ENCODE assay signal across 1 cellular context in the genomic region with DNA sequence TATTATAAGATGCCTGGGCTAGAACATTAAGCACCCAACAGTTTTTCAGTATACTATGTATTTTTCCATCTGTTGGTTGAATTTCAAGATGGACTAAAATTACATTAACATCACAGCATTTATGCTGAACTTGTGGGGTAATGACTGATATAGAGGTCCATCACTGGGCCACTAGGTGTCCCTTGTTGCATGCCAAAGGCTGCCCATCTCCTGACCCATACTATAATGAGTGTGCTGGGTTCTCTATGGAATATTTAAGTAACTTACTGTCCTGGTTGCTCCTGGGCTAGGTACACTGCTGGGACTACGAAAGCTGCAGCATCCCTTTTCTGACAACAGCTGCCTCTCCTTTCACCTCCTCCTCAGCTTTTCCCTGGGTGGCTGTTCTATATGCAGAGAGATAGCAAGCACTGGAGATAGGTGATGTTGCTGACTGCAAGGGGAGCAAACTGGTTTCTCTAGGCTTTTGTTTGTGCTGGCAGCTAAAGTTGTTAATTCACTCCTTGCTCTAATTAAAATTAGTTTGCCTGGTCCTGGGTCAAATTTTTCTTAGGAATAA.
TF ChIP-seq lines count a peak whose summit lies in the region.

No MANE protein-coding gene starts in this region.

TF ChIP-seq in WTC11, 78 proteins besides CTCF, POLR2A, EP300 and RAD21 (continued from another document):
- TF ChIP-seq, protein P1, sequence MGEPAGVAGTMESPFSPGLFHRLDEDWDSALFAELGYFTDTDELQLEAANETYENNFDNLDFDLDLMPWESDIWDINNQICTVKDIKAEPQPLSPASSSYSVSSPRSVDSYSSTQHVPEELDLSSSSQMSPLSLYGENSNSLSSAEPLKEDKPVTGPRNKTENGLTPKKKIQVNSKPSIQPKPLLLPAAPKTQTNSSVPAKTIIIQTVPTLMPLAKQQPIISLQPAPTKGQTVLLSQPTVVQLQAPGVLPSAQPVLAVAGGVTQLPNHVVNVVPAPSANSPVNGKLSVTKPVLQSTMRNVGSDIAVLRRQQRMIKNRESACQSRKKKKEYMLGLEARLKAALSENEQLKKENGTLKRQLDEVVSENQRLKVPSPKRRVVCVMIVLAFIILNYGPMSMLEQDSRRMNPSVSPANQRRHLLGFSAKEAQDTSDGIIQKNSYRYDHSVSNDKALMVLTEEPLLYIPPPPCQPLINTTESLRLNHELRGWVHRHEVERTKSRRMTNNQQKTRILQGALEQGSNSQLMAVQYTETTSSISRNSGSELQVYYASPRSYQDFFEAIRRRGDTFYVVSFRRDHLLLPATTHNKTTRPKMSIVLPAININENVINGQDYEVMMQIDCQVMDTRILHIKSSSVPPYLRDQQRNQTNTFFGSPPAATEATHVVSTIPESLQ (CRISPR knock-in tag; IDR thresholded peaks at IDR 0.05): no peak
- TF ChIP-seq SOX15 (CRISPR knock-in tag; IDR thresholded peaks at IDR 0.05): no peak
- TF ChIP-seq RELA (CRISPR knock-in tag; IDR thresholded peaks at IDR 0.05; ENCODE audit: borderline replicate concordance): no peak
- TF ChIP-seq ZNF423 (CRISPR knock-in tag; IDR thresholded peaks at IDR 0.05): no peak
- no peak for TF ChIP-seq SP1 (CRISPR knock-in tag; conservative IDR thresholded peaks at IDR 0.05)
- TF ChIP-seq HMGA2 (CRISPR knock-in tag; IDR thresholded peaks at IDR 0.05): no peak
- no peak for TF ChIP-seq ESRRA (CRISPR knock-in tag; IDR thresholded peaks at IDR 0.05; ENCODE audit: borderline replicate concordance)
- TF ChIP-seq, protein P2, sequence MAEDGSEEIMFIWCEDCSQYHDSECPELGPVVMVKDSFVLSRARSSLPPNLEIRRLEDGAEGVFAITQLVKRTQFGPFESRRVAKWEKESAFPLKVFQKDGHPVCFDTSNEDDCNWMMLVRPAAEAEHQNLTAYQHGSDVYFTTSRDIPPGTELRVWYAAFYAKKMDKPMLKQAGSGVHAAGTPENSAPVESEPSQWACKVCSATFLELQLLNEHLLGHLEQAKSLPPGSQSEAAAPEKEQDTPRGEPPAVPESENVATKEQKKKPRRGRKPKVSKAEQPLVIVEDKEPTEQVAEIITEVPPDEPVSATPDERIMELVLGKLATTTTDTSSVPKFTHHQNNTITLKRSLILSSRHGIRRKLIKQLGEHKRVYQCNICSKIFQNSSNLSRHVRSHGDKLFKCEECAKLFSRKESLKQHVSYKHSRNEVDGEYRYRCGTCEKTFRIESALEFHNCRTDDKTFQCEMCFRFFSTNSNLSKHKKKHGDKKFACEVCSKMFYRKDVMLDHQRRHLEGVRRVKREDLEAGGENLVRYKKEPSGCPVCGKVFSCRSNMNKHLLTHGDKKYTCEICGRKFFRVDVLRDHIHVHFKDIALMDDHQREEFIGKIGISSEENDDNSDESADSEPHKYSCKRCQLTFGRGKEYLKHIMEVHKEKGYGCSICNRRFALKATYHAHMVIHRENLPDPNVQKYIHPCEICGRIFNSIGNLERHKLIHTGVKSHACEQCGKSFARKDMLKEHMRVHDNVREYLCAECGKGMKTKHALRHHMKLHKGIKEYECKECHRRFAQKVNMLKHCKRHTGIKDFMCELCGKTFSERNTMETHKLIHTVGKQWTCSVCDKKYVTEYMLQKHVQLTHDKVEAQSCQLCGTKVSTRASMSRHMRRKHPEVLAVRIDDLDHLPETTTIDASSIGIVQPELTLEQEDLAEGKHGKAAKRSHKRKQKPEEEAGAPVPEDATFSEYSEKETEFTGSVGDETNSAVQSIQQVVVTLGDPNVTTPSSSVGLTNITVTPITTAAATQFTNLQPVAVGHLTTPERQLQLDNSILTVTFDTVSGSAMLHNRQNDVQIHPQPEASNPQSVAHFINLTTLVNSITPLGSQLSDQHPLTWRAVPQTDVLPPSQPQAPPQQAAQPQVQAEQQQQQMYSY (CRISPR knock-in tag; IDR thresholded peaks at IDR 0.05): no peak
